8 cellular contexts compared by ENCODE assay signal in the genomic region with DNA sequence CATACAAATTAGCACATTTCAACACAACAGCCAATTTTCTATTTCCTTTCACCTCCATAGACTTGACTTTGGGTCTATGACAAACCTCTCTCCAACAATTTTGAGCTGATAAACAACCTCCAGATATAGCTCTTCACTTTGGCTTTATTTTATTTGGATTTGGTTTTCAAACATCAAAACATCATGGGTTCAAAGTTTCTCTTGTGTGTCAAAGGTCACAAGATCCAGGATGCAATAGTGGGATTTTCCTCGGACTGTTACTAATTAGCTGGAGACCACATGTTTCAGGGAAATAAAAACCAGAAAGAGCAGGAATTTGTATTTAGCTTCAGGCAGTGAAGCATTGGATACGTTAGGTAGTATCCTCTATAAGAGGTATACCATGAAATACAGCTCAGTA.
"Had no signal": no experiment of that assay in that cellular context is flagged by ENCODE, and none has a peak within 500 bp of the region (broad histone marks: within the 10 kb centered on the region; RNA-seq: fewer than 3 reads in every experiment).

No MANE protein-coding gene starts in this region.

- DNase-seq: GDM1, GF-D8 had no signal

- H3K4me3 ChIP-seq: GM12878 had no signal

- FAIRE-seq: G401.6, GM12878, GM12891, GM12892, GM18507, GM19239 had no signal

- ATAC-seq: GM12878 had no signal
